ENCODE assay signal across 8 cellular contexts in genomic region chr19:8390617-8390981, GRCh38. TPM values are rescaled to one million over a fixed set of nuclear protein-coding genes. Genes with fewer than 3 reads are reported as not detected.
DNase-seq lines count a peak whose midpoint lies in the region; ATAC-seq, FAIRE-seq and TF ChIP-seq lines count a peak whose summit lies in the region.

No MANE protein-coding gene starts in this region.

- no peaks in the 10 kb centered on the region for H3K9me3 ChIP-seq in right atrium auricular region
- no peaks in the 10 kb centered on the region for H3K9me3 ChIP-seq in psoas muscle

- 1% methylated on average over 21 to 28 of the region's 28 CpGs for WGBS in psoas muscle, 3 donors
- under 1% methylated on average over 28 of the region's 28 CpGs for WGBS in urinary bladder

- peak overlapping the region; percentile 79 for H3K27ac Mint-ChIP-seq in T-helper 2 cell treated with Interferon-gamma antibody and Interleukin-4, amounts not matched to agents 5 μg/mL and 100 μg/mL, for 36 hours

- H3K4me3 ChIP-seq in right atrium auricular region (peak overlapping the region; percentile 90 to 100), psoas muscle (peak overlapping the region; percentile 91), urinary bladder (ENCODE audit: low read depth, low read length) (peak overlapping the region; percentile 84)

- intact Hi-C loops in psoas muscle (cut with DNase I), result loop anchor here (2.0 kb wide), 1 partner anchor 28 kb away; no protein-coding TSS in a partner anchor

- peak overlapping the region; percentile 100 for H3K27ac ChIP-seq in right atrium auricular region
- H3K27ac ChIP-seq in psoas muscle, result peak overlapping the region; percentile 100
- peak overlapping the region; percentile 100 for H3K27ac ChIP-seq in urinary bladder (ENCODE audit: low read depth)

- no peak for FAIRE-seq in GM12892 (lab: Jason Lieb, UNC)

- H3K4me3 Mint-ChIP-seq in T-helper 2 cell treated with Interferon-gamma antibody and Interleukin-4, amounts not matched to agents 5 μg/mL and 100 μg/mL, for 36 hours, result peak overlapping the region; percentile 78

- peak; percentile 90 for DNase-seq in GM12892 (ENCODE audit: insufficient read length)
- DNase-seq in NCI-H146 (lab: John Stamatoyannopoulos, UW), result peak; percentile 78
- DNase-seq in T-helper 2 cell treated with Interferon-gamma antibody and Interleukin-4, amounts not matched to agents 5 μg/mL and 100 μg/mL, for 36 hours (ENCODE audit: low spot score), result peak; percentile 89
- peak in 57 of 58 donors; percentile 26 to 98 (median 93) for DNase-seq in anterior cingulate cortex (lab: John Stamatoyannopoulos, UW)
- DNase-seq in right atrium auricular region (ENCODE audit: low spot score), result peak; percentile 97
- DNase-seq in psoas muscle, result peak; percentile 96 to 99

- H3K36me3 Mint-ChIP-seq in T-helper 2 cell treated with Interferon-gamma antibody and Interleukin-4, amounts not matched to agents 5 μg/mL and 100 μg/mL, for 36 hours (ENCODE audit: low read depth), result peaks cover 5% of the 10 kb centered on the region

- H3K27me3 ChIP-seq in right atrium auricular region (no peaks in the 10 kb centered on the region), psoas muscle (ENCODE audit: insufficient read depth in 3 of 3, low read length in 2 of 3) (no peaks in the 10 kb centered on the region)

- no peaks in the 10 kb centered on the region for H3K9me3 Mint-ChIP-seq in T-helper 2 cell treated with Interferon-gamma antibody and Interleukin-4, amounts not matched to agents 5 μg/mL and 100 μg/mL, for 36 hours

- H3K4me1 Mint-ChIP-seq in T-helper 2 cell treated with Interferon-gamma antibody and Interleukin-4, amounts not matched to agents 5 μg/mL and 100 μg/mL, for 36 hours (ENCODE audit: low read depth), result peaks cover 14% of the 10 kb centered on the region

- H3K4me1 ChIP-seq in right atrium auricular region, result peaks cover 0 to 56% of the 10 kb centered on the region in 2 donors
- H3K4me1 ChIP-seq in psoas muscle, result peaks cover 46% of the 10 kb centered on the region
- no peaks in the 10 kb centered on the region for H3K4me1 ChIP-seq in urinary bladder (ENCODE audit: insufficient read depth)

- TF ChIP-seq POLR2A in GM12892 (IDR thresholded peaks at IDR 0.05; ENCODE audit: low read depth, low read length), result no peak

- TF ChIP-seq CTCF in right atrium auricular region (IDR thresholded peaks at IDR 0.05) (no peak), psoas muscle (IDR thresholded peaks at IDR 0.05) (no peak)

- peak; percentile 32 for ATAC-seq in HG02852 (IDR thresholded peaks at IDR 0.05; ENCODE audit: unreplicated experiment)
- peak; percentile 76 to 84 (median 82) for ATAC-seq in psoas muscle

- peaks cover 2% of the 10 kb centered on the region for H3K36me3 ChIP-seq in right atrium auricular region
- no peaks in the 10 kb centered on the region for H3K36me3 ChIP-seq in psoas muscle (ENCODE audit: insufficient read depth in 1 of 2, low read depth in 1 of 2)
- H3K36me3 ChIP-seq in urinary bladder (ENCODE audit: insufficient read depth), result no peaks in the 10 kb centered on the region

- H3K27me3 Mint-ChIP-seq in T-helper 2 cell treated with Interferon-gamma antibody and Interleukin-4, amounts not matched to agents 5 μg/mL and 100 μg/mL, for 36 hours (ENCODE audit: low read depth), result no peaks in the 10 kb centered on the region

RNA-seq across cellular contexts. Expression of gene RAB11B, which starts 0.4 kb away (rescaled TPM):
- polyA plus RNA-seq in GM12892 (2012; ENCODE audit: missing spikeins), result 19.8 TPM
- total RNA-seq in right atrium auricular region (10 to 100 TPM; 51.0 to 66.0 TPM), psoas muscle (100 to 1,000 TPM in 1 of 4 donors, 10 to 100 TPM in 3; 77.1 to 130 (median 82.2) TPM), urinary bladder (63.9 TPM)
- polyA plus RNA-seq in psoas muscle (10 to 100 TPM; 43.9 to 59.9 (median 56.9) TPM), urinary bladder (131 TPM)

RNA-seq across cellular contexts. Expression of gene MARCHF2, which starts 22.5 kb away (rescaled TPM):
- 10.5 TPM for polyA plus RNA-seq in GM12892 (2012; ENCODE audit: missing spikeins)
- total RNA-seq in right atrium auricular region (100 to 1,000 TPM; 222 to 270 TPM), psoas muscle (10 to 100 TPM; 47.7 to 56.0 (median 52.2) TPM), urinary bladder (38.8 TPM)
- polyA plus RNA-seq in psoas muscle (10 to 100 TPM; 32.8 to 55.6 (median 48.9) TPM), urinary bladder (98.2 TPM)

RNA-seq across cellular contexts. Expression of gene ANGPTL4, which starts 26.6 kb away (rescaled TPM):
- not detected for polyA plus RNA-seq in GM12892 (2012; ENCODE audit: missing spikeins)
- total RNA-seq in right atrium auricular region (10 to 100 TPM; 32.6 to 69.1 TPM), psoas muscle (100 to 1,000 TPM in 1 of 4 donors, 10 to 100 TPM in 3; 10.7 to 118 (median 44.7) TPM), urinary bladder (1.3 TPM)
- polyA plus RNA-seq in psoas muscle (100 to 1,000 TPM in 1 of 3 donors, 10 to 100 TPM in 2; 17.2 to 235 (median 19.1) TPM), urinary bladder (14.6 TPM)

RNA-seq across cellular contexts. Expression of gene KANK3, which starts 47.5 kb away (rescaled TPM):
- not detected for polyA plus RNA-seq in GM12892 (2012; ENCODE audit: missing spikeins)
- total RNA-seq in right atrium auricular region (10 to 100 TPM; 12.8 to 18.4 TPM), psoas muscle (10 to 100 TPM in 2 of 4 donors, 1 to 10 TPM in 2; 7.1 to 14.2 (median 9.7) TPM), urinary bladder (8.1 TPM)
- polyA plus RNA-seq in psoas muscle (1 to 10 TPM; 5.1 to 9.4 (median 7.7) TPM), urinary bladder (13.0 TPM)

RNA-seq across cellular contexts. Expression of gene HNRNPM, which starts 54.2 kb away (rescaled TPM):
- 159 TPM for polyA plus RNA-seq in GM12892 (2012; ENCODE audit: missing spikeins)
- total RNA-seq in right atrium auricular region (10 to 100 TPM; 51.0 to 76.5 TPM), psoas muscle (10 to 100 TPM; 73.2 to 92.2 (median 84.1) TPM), urinary bladder (63.7 TPM)
- polyA plus RNA-seq in psoas muscle (100 to 1,000 TPM in 2 of 3 donors, 10 to 100 TPM in 1; 53.2 to 146 (median 118) TPM), urinary bladder (173 TPM)

Comparison
In these comparisons a context has a peak if more than half of its experiments do, and no peak if none do; other contexts are left out.
1. Peak in every context shown above with its lines: DNase-seq, ATAC-seq, H3K4me3 ChIP-seq and H3K27ac ChIP-seq.